In genomic region chr7:16753102-16753931, GRCh38 we compare ENCODE assay signal across 8 cellular contexts. TPM values are rescaled to one million over a fixed set of nuclear protein-coding genes. Genes with fewer than 3 reads are reported as not detected.
A peak's percentile ranks its signal among the peaks of the same experiment; 100 is the strongest.
DNase-seq lines count a peak whose midpoint lies in the region; ATAC-seq and TF ChIP-seq lines count a peak whose summit lies in the region.

Gene TSPAN13 (plus strand): TSS chr7:16753755. CDS start chr7:16753968, 213 bp downstream.

- peak; percentile 96 for DNase-seq in DMS53 treated with DMSO at 0.1 percent for 48 hours (lab: John Stamatoyannopoulos, UW; ENCODE audit: unreplicated experiment)
- peak; percentile 97 for DNase-seq in NCI-H146 (lab: John Stamatoyannopoulos, UW)
- peak; percentile 24 for DNase-seq in T follicular helper cell (ENCODE audit: low read depth)
- peak; percentile 73 for DNase-seq in astrocyte of the spinal cord (ENCODE audit: low read depth, low spot score)
- DNase-seq in hepatic stellate cell (ENCODE audit: low spot score): peak; percentile 45
- DNase-seq in psoas muscle: peak; percentile 60 to 71
- DNase-seq in uterus: peak; percentile 30 to 36

- in situ Hi-C loops in astrocyte of the spinal cord (cut with HindIII; ENCODE audit: low sequenced_read_pairs): no loop called here

- no peak within 1 kb of the TSS for H3K27ac ChIP-seq in psoas muscle
- H3K27ac ChIP-seq in uterus: peak within 1 kb of the TSS; percentile 32 to 46

- intact Hi-C loops in psoas muscle (cut with DNase I): no loop called here
- intact Hi-C loops in uterus (cut with DNase I; ENCODE audit: low total_unique reads): no loop called here

- H3K4me1 ChIP-seq in psoas muscle (no peaks in the 10 kb centered on the region), uterus (no peaks in the 10 kb centered on the region)

- H3K36me3 ChIP-seq in psoas muscle (ENCODE audit: insufficient read depth in 1 of 2, low read depth in 1 of 2) (no peaks in the 10 kb centered on the region), uterus (no peaks in the 10 kb centered on the region)

- TF ChIP-seq CTCF in astrocyte of the spinal cord (IDR thresholded peaks at IDR 0.05; ENCODE audit: low read depth, low read length) (no peak), psoas muscle (IDR thresholded peaks at IDR 0.05) (no peak), uterus (IDR thresholded peaks at IDR 0.05) (no peak)

- ATAC-seq in HG02571 (IDR thresholded peaks at IDR 0.05; ENCODE audit: unreplicated experiment) (peak; percentile 76), psoas muscle (peak; percentile 65 to 81 (median 78))

- peak within 1 kb of the TSS; percentile 78 for H3K4me3 ChIP-seq in astrocyte of the spinal cord (ENCODE audit: low read depth, low read length)
- peak within 1 kb of the TSS; percentile 68 for H3K4me3 ChIP-seq in psoas muscle
- peak within 1 kb of the TSS; percentile 26 to 43 for H3K4me3 ChIP-seq in uterus

- H3K9me3 ChIP-seq in psoas muscle: no peaks in the 10 kb centered on the region
- H3K9me3 ChIP-seq in uterus: no peaks in the 10 kb centered on the region

- H3K27me3 ChIP-seq in psoas muscle (ENCODE audit: insufficient read depth in 3 of 3, low read length in 2 of 3) (peaks cover 0 to 11% (median 2%) of the 10 kb centered on the region in 3 donors), uterus (no peaks in the 10 kb centered on the region)

- peak; percentile 40 to 50 for TF ChIP-seq POLR2A in uterus (IDR thresholded peaks at IDR 0.05)

- WGBS in psoas muscle, 3 donors: 4 to 6% (median 4%) methylated on average over 43 to 48 of the region's 48 CpGs

RNA-seq across cellular contexts. Expression of gene TSPAN13, which starts in this region (rescaled TPM):
- total RNA-seq in psoas muscle (1 to 10 TPM; 4.8 to 9.5 (median 8.5) TPM), uterus (10 to 100 TPM in 3 of 4 donors, 1 to 10 TPM in 1; 4.9 to 19.1 (median 13.2) TPM)
- polyA plus RNA-seq in psoas muscle: 10 to 100 TPM in 1 of 3 donors, 1 to 10 TPM in 2; 8.7 to 16.2 (median 10.0) TPM

Comparison
In these comparisons a context has a peak if more than half of its experiments do, and no peak if none do; other contexts are left out.
1. DNase-seq: peak in every context shown above with its lines; median percentile 97 in NCI-H146; 96 in DMS53 treated with DMSO at 0.1 percent for 48 hours; 73 in astrocyte of the spinal cord; 66 in psoas muscle; 45 in hepatic stellate cell; 33 in uterus; 24 in T follicular helper cell.